In genomic region chr1:43147625-43148319, GRCh38 we compare ENCODE assay signal across 9 cellular contexts. TPM values are rescaled to one million over a fixed set of nuclear protein-coding genes. Genes with fewer than 3 reads are reported as not detected.
DNase-seq lines count a peak whose midpoint lies in the region; ATAC-seq, FAIRE-seq and TF ChIP-seq lines count a peak whose summit lies in the region.
"Had no signal": no experiment of that assay in that cellular context is flagged by ENCODE, and none has a peak within 500 bp of the region (broad histone marks: within the 10 kb centered on the region; RNA-seq: fewer than 3 reads in every experiment).

No MANE protein-coding gene starts in this region.

- H4K20me1 ChIP-seq in fibroblast of lung (ENCODE audit: control insufficient read depth, extremely low read depth, insufficient read depth, low read length): no peaks in the 10 kb centered on the region

- H3K79me2 ChIP-seq in fibroblast of lung (ENCODE audit: control insufficient read depth, insufficient read depth, low read length): no peaks in the 10 kb centered on the region

- no peak overlapping the region for H3K27ac ChIP-seq in fibroblast of lung (ENCODE audit: insufficient read depth, low read length)
- H3K27ac ChIP-seq in muscle layer of duodenum (ENCODE audit: low read length): no peak overlapping the region
- no peak overlapping the region for H3K27ac ChIP-seq in stomach smooth muscle (ENCODE audit: low read length)

- peak overlapping the region; percentile 87 for H3K4me2 ChIP-seq in fibroblast of lung (ENCODE audit: extremely low read depth, insufficient read depth, low read length)

- FAIRE-seq in GM12892 (lab: Jason Lieb, UNC): no peak
- FAIRE-seq: TTC549 had no signal

- no peaks in the 10 kb centered on the region for H3K9me3 ChIP-seq in fibroblast of lung (ENCODE audit: control insufficient read depth, insufficient read depth, low read depth, low read length)
- H3K9me3 ChIP-seq in muscle layer of duodenum (ENCODE audit: control insufficient read depth in 1 of 2, low read length in 2 of 2): no peaks in the 10 kb centered on the region
- H3K9me3 ChIP-seq in stomach smooth muscle (ENCODE audit: control insufficient read depth in 2 of 2, low read length in 2 of 2): no peaks in the 10 kb centered on the region

- TF ChIP-seq CTCF in fibroblast of lung (conservative IDR thresholded peaks at IDR 0.05 in 1 of 2, IDR thresholded peaks at IDR 0.05 in 1 of 2; ENCODE audit: low read depth in 1 of 2, low read length in 2 of 2): no peak

- H3K36me3 ChIP-seq in fibroblast of lung (ENCODE audit: control insufficient read depth, insufficient read depth, low read length) (no peaks in the 10 kb centered on the region), muscle layer of duodenum (ENCODE audit: control insufficient read depth in 1 of 2, insufficient read depth in 2 of 2, low read length in 2 of 2) (no peaks in the 10 kb centered on the region), stomach smooth muscle (ENCODE audit: control insufficient read depth in 2 of 2, insufficient read depth in 2 of 2, low read length in 2 of 2) (no peaks in the 10 kb centered on the region)

- H3K9ac ChIP-seq in fibroblast of lung (ENCODE audit: insufficient read depth, low read length) (no peak overlapping the region), stomach smooth muscle (ENCODE audit: low read length in 2 of 2) (peak overlapping the region; percentile 30 to 42)

- H3K4me1 ChIP-seq in fibroblast of lung (ENCODE audit: control insufficient read depth, extremely low read depth, insufficient read depth, low read length) (no peaks in the 10 kb centered on the region), muscle layer of duodenum (ENCODE audit: control insufficient read depth in 1 of 2, insufficient read depth in 2 of 2, low read length in 2 of 2) (peaks cover 3 to 8% of the 10 kb centered on the region in 2 donors), stomach smooth muscle (ENCODE audit: control insufficient read depth, insufficient read depth, low read length) (peaks cover 8% of the 10 kb centered on the region)

- no peak for TF ChIP-seq POLR2A in GM12892 (IDR thresholded peaks at IDR 0.05; ENCODE audit: low read depth, low read length)

- H3K27me3 ChIP-seq in fibroblast of lung (ENCODE audit: control insufficient read depth, insufficient read depth, low read length) (peaks cover 17% of the 10 kb centered on the region), muscle layer of duodenum (ENCODE audit: low read depth, low read length) (peaks cover 27% of the 10 kb centered on the region), stomach smooth muscle (ENCODE audit: control insufficient read depth in 1 of 2, insufficient read depth in 2 of 2, low read length in 2 of 2) (peaks cover 36 to 44% of the 10 kb centered on the region in 2 donors)

- peak; percentile 18 for DNase-seq in GM12892 (ENCODE audit: insufficient read length)
- peak; percentile 95 for DNase-seq in NCI-H2227 (lab: John Stamatoyannopoulos, UW; ENCODE audit: unreplicated experiment)
- DNase-seq in activated CD8-positive, alpha-beta memory T cell treated with anti-CD3 and anti-CD28 coated beads, Interleukin-2, amount 50 U/mL, for 48 hours: peak; percentile 73
- DNase-seq in fibroblast of lung (ENCODE audit: low read depth in 2 of 2): peak; percentile 65 to 70
- no peak for DNase-seq in effector CD4-positive, alpha-beta T cell

- H3K4me3 ChIP-seq in fibroblast of lung (replicated peaks in 1 of 4; ENCODE audit: control extremely low read depth in 1 of 4, insufficient read depth in 1 of 4, low read depth in 3 of 4, low read length in 4 of 4) (peak overlapping the region; percentile 34 to 68 (median 60)), muscle layer of duodenum (ENCODE audit: low read depth in 1 of 2, low read length in 2 of 2) (peak overlapping the region; percentile 49 to 67), stomach smooth muscle (ENCODE audit: low read length in 2 of 2) (peak overlapping the region; percentile 57 to 73)

- no peak for ATAC-seq in HG03442 (IDR thresholded peaks at IDR 0.05; ENCODE audit: unreplicated experiment)

- H2AFZ ChIP-seq in fibroblast of lung (ENCODE audit: low read length): peak overlapping the region; percentile 73

RNA-seq across cellular contexts. Expression of gene EBNA1BP2, which starts 24.3 kb away (rescaled TPM):
- polyA plus RNA-seq in GM12892 (2012; ENCODE audit: missing spikeins): 137 TPM
- 39.1 and 44.4 TPM in 2 replicates for total RNA-seq in fibroblast of lung
- polyA plus RNA-seq in fibroblast of lung: 52.4 and 81.5 TPM in 2 replicates
- 69.1 and 104 TPM in 2 replicates for polyA plus RNA-seq in fibroblast of lung (2012)
- 22.7 and 35.2 TPM in 2 replicates for polyA minus RNA-seq in fibroblast of lung (ENCODE audit: low replicate concordance)

RNA-seq across cellular contexts. Expression of gene CFAP57, which starts 24.4 kb away (rescaled TPM):
- polyA plus RNA-seq in GM12892 (2012; ENCODE audit: missing spikeins): 13.9 TPM
- under 0.01 and 0.17 TPM in 2 replicates for total RNA-seq in fibroblast of lung
- 0.09 and 0.22 TPM in 2 replicates for polyA plus RNA-seq in fibroblast of lung
- polyA plus RNA-seq in fibroblast of lung (2012): 0.09 and 0.15 TPM in 2 replicates
- polyA minus RNA-seq in fibroblast of lung (ENCODE audit: low replicate concordance): not detected in 2 replicates
